In the genomic region with DNA sequence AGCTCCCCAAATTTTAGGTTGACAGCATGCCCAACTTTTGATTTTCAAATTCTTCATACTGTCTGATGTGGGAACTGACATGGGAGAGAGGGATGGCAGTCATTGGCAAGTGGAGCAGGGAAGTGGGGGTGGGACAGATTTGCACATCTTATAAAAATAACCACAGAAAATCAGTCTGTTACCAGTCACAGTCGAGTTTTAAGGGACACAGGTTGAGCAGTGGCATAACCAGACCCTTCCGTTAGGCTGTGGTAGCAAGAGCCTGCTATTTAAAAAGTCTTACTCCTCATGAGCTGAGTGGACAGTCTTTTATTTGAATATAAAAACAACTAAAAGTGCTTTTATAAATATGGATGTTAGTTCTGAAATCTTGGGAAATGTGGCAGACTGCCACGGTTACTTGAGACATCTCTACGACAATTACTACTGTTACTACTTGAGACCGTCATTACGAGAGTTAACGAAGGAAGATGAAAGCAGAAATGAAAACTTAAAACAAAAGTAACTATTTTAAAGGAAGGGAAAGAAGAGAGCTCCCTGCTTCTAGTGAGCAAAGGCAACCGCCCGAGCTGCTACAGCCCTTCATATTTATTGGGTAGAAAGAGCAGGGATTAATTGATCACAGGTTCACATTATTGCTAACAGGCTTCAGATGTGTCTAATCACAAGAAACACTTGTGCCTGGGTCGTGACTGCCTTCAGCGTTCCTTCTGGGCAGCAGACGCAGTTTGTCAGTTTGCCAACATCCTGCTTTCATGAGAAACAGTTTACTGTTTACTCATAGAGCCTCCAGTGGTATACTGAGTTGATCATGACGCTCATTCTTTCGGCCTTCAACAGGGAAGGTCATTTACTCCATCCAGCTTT, we compare ENCODE assay signal across 10 cellular contexts.
DNase-seq lines count a peak whose midpoint lies in the region; ATAC-seq, FAIRE-seq and TF ChIP-seq lines count a peak whose summit lies in the region.
"Had no signal": no experiment of that assay in that cellular context is flagged by ENCODE, and none has a peak within 500 bp of the region (broad histone marks: within the 10 kb centered on the region; RNA-seq: fewer than 3 reads in every experiment).

No MANE protein-coding gene starts in this region.

- no peak overlapping the region for H3K4me2 ChIP-seq in Karpas-422 (ENCODE audit: low read depth, low read length, poor library complexity, severe bottlenecking)

- H3K4me1 ChIP-seq in Karpas-422 (ENCODE audit: low read length), result no peaks in the 10 kb centered on the region; the same call in 1 of the 2 replicates
- H3K4me1 ChIP-seq in naive thymus-derived CD4-positive, alpha-beta T cell (ENCODE audit: control insufficient read depth in 2 of 2, insufficient read depth in 2 of 2, low read length in 2 of 2), result no peaks in the 10 kb centered on the region

- no peak for FAIRE-seq in D721Med (lab: Jason Lieb, UNC)

- no peak overlapping the region for H3K4me3 ChIP-seq in Karpas-422 (ENCODE audit: low read length)
- H3K4me3 ChIP-seq in naive thymus-derived CD4-positive, alpha-beta T cell (ENCODE audit: low read length), result no peak overlapping the region

- no peaks in the 10 kb centered on the region for H3K36me3 ChIP-seq in Karpas-422 (ENCODE audit: insufficient read depth, low read length)
- H3K36me3 ChIP-seq in naive thymus-derived CD4-positive, alpha-beta T cell (ENCODE audit: control insufficient read depth in 2 of 3, insufficient read depth in 3 of 3, low read length in 3 of 3), result no peaks in the 10 kb centered on the region

- H3K9me3 ChIP-seq in Karpas-422 (ENCODE audit: low read length), result no peaks in the 10 kb centered on the region
- H3K9me3 ChIP-seq in naive thymus-derived CD4-positive, alpha-beta T cell (ENCODE audit: control insufficient read depth in 2 of 3, low read length in 3 of 3), result no peaks in the 10 kb centered on the region

- no peak overlapping the region for H2AFZ ChIP-seq in Karpas-422 (ENCODE audit: low read length)

- POLR2A ChIA-PET in naive thymus-derived CD4-positive, alpha-beta T cell (lab: Charles Lee), result no interaction called here
- POLR2A ChIA-PET in MCF 10A (lab: Yijun Ruan, JAX), result interaction anchor here (1.3 kb wide), 1 partner anchor 72 kb away, joined by 4 read pairs; no protein-coding TSS in a partner anchor

- peak; percentile 68 for ATAC-seq in GM18858 (IDR thresholded peaks at IDR 0.05; ENCODE audit: unreplicated experiment)
- no peak for ATAC-seq in naive thymus-derived CD4-positive, alpha-beta T cell

- H3K4me3 Mint-ChIP-seq in HFFc6 (peak overlapping the region; percentile 27; the same call in 1 of the 2 replicates), osteocyte (ENCODE audit: unreplicated experiment) (no peak overlapping the region), MCF 10A (ENCODE audit: unreplicated experiment) (no peak overlapping the region)
- H3K4me3 Mint-ChIP-seq in naive thymus-derived CD4-positive, alpha-beta T cell, result no peak overlapping the region

- H3K9ac ChIP-seq in Karpas-422 (ENCODE audit: low read length), result no peak overlapping the region

- H3K9me3 Mint-ChIP-seq in HFFc6 (peaks cover 12% of the 10 kb centered on the region), osteocyte (ENCODE audit: unreplicated experiment) (no peaks in the 10 kb centered on the region), MCF 10A (ENCODE audit: unreplicated experiment) (no peaks in the 10 kb centered on the region)
- H3K9me3 Mint-ChIP-seq in naive thymus-derived CD4-positive, alpha-beta T cell, result peaks cover 0 to 7% (median 3%) of the 10 kb centered on the region in 11 donors

- no peaks in the 10 kb centered on the region for H4K20me1 ChIP-seq in Karpas-422 (ENCODE audit: insufficient read depth, low read depth, low read length)

- H3K36me3 Mint-ChIP-seq in HFFc6 (ENCODE audit: low read depth), result peaks cover 43% of the 10 kb centered on the region
- H3K36me3 Mint-ChIP-seq in osteocyte (ENCODE audit: unreplicated experiment), result peaks cover 19% of the 10 kb centered on the region
- H3K36me3 Mint-ChIP-seq in naive thymus-derived CD4-positive, alpha-beta T cell, result peaks cover 4 to 22% (median 8%) of the 10 kb centered on the region in 5 donors
- H3K36me3 Mint-ChIP-seq in MCF 10A (ENCODE audit: insufficient read depth, unreplicated experiment), result peaks cover 26% of the 10 kb centered on the region

- H3K27ac ChIP-seq in Karpas-422 (ENCODE audit: low read length), result no peak overlapping the region
- no peak overlapping the region for H3K27ac ChIP-seq in naive thymus-derived CD4-positive, alpha-beta T cell (ENCODE audit: low read depth, low read length)

- CTCF ChIA-PET in naive thymus-derived CD4-positive, alpha-beta T cell (lab: Charles Lee), result no interaction called here
- CTCF ChIA-PET in MCF 10A (lab: Yijun Ruan, JAX), result interaction anchor here (0.7 kb wide), 1 partner anchor 161 kb away, joined by 4 read pairs; no protein-coding TSS in a partner anchor

- H3K79me2 ChIP-seq in Karpas-422 (ENCODE audit: low read length), result no peaks in the 10 kb centered on the region

- no TSS peak for BruUV-seq in MCF 10A (replicated peaks; lab: Mats Ljungman, UMichigan)

- peak; percentile 82 for DNase-seq in HFFc6
- DNase-seq in MV-4-11 (lab: John Stamatoyannopoulos, UW), result peak; percentile 81
- DNase-seq in osteocyte (ENCODE audit: extremely low spot score, unreplicated experiment), result no peak
- no peak for DNase-seq in Karpas-422
- no peak for DNase-seq in naive thymus-derived CD4-positive, alpha-beta T cell
- no peak for DNase-seq in MCF 10A (ENCODE audit: unreplicated experiment)
- no peak for DNase-seq in D721Med (ENCODE audit: insufficient read length, low spot score)
- DNase-seq: effector memory CD4-positive, alpha-beta T cell; NCI-H226 had no signal

- TF ChIP-seq CTCF in HFFc6 (IDR thresholded peaks at IDR 0.05) (no peak), osteocyte (IDR thresholded peaks at IDR 0.05) (no peak), MCF 10A (IDR thresholded peaks at IDR 0.05; ENCODE audit: unreplicated experiment) (no peak), D721Med (IDR thresholded peaks at IDR 0.05; ENCODE audit: insufficient read depth, missing control alignments) (no peak)

- no peaks in the 10 kb centered on the region for H3K27me3 ChIP-seq in Karpas-422 (ENCODE audit: low read length)
- H3K27me3 ChIP-seq in naive thymus-derived CD4-positive, alpha-beta T cell (ENCODE audit: control insufficient read depth in 2 of 2, insufficient read depth in 2 of 2, low read length in 2 of 2), result no peaks in the 10 kb centered on the region

- peaks cover 65% of the 10 kb centered on the region for H3K4me1 Mint-ChIP-seq in HFFc6 (ENCODE audit: low read depth)
- H3K4me1 Mint-ChIP-seq in osteocyte (ENCODE audit: unreplicated experiment), result peaks cover 34% of the 10 kb centered on the region
- peaks cover 0 to 37% (median 0%) of the 10 kb centered on the region in 7 donors for H3K4me1 Mint-ChIP-seq in naive thymus-derived CD4-positive, alpha-beta T cell
- no peaks in the 10 kb centered on the region for H3K4me1 Mint-ChIP-seq in MCF 10A (ENCODE audit: insufficient read depth, unreplicated experiment)

- no peaks in the 10 kb centered on the region for H3K9me2 ChIP-seq in Karpas-422 (replicated peaks; ENCODE audit: insufficient read depth, low read length)

- intact Hi-C loops in naive thymus-derived CD4-positive, alpha-beta T cell (cut with micrococcal nuclease), result loop anchor here in 1 of 2 donors (5.0 kb wide), 4 partner anchors 46 to 171 kb away; a partner anchor contains a TSS
- intact Hi-C loops in MCF 10A (cut with micrococcal nuclease), result no loop called here

- H3K27me3 Mint-ChIP-seq in HFFc6 (ENCODE audit: insufficient read depth) (peaks cover 33% of the 10 kb centered on the region), osteocyte (ENCODE audit: unreplicated experiment) (no peaks in the 10 kb centered on the region), MCF 10A (ENCODE audit: insufficient read depth, unreplicated experiment) (no peaks in the 10 kb centered on the region)
- peaks cover 0 to 10% (median 0%) of the 10 kb centered on the region in 5 donors for H3K27me3 Mint-ChIP-seq in naive thymus-derived CD4-positive, alpha-beta T cell

- H3K27ac Mint-ChIP-seq in HFFc6, result peak overlapping the region; percentile 69
- peak overlapping the region; percentile 27 for H3K27ac Mint-ChIP-seq in osteocyte (ENCODE audit: unreplicated experiment)
- H3K27ac Mint-ChIP-seq in naive thymus-derived CD4-positive, alpha-beta T cell, result no peak overlapping the region
- no peak overlapping the region for H3K27ac Mint-ChIP-seq in MCF 10A (ENCODE audit: low read depth, unreplicated experiment)

Comparison
In these comparisons a context has a peak if more than half of its experiments do, and no peak if none do; other contexts are left out.
1. DNase-seq: peak in HFFc6 (single experiment) and MV-4-11 (single experiment); none in osteocyte (single experiment), Karpas-422 (single experiment), naive thymus-derived CD4-positive, alpha-beta T cell (0 of 9), MCF 10A (single experiment) and D721Med (single experiment).
2. H3K27ac Mint-ChIP-seq: peak in HFFc6 (single experiment) and osteocyte (single experiment); none in naive thymus-derived CD4-positive, alpha-beta T cell (0 of 9) and MCF 10A (single experiment).